ENCODE assay signal across 23 cellular contexts in genomic region chr2:128624956-128625355, GRCh38.
A peak's percentile ranks its signal among the peaks of the same experiment; 100 is the strongest.
DNase-seq lines count a peak whose midpoint lies in the region; ATAC-seq, FAIRE-seq and TF ChIP-seq lines count a peak whose summit lies in the region.
"Had no signal": no experiment of that assay in that cellular context is flagged by ENCODE, and none has a peak within 500 bp of the region (broad histone marks: within the 10 kb centered on the region; RNA-seq: fewer than 3 reads in every experiment).

No MANE protein-coding gene starts in this region.

- no peaks in the 10 kb centered on the region for H3K9me3 ChIP-seq in BLaER1
- no peaks in the 10 kb centered on the region for H3K9me3 ChIP-seq in HepG2 (ENCODE audit: low read length)
- H3K9me3 ChIP-seq in CD4-positive, alpha-beta T cell (ENCODE audit: control insufficient read depth, low read length) = no peaks in the 10 kb centered on the region
- H3K9me3 ChIP-seq: MG63, SK-N-SH had no signal

- POLR2A ChIA-PET in HepG2 (lab: Yijun Ruan, JAX) = no interaction called here
- POLR2A ChIA-PET in CD4-positive, alpha-beta T cell (lab: Charles Lee) = no interaction called here

- H2AFZ ChIP-seq in HepG2 (ENCODE audit: low read length) = no peak overlapping the region

- in situ Hi-C loops in HepG2 (cut with HindIII; ENCODE audit: extremely low pct_ligation_motif_present, low pct_unique_long_range_greater_than_20kb) = loop anchor here (25.0 kb wide), 1 partner anchor 563 kb away; no protein-coding TSS in a partner anchor

- TF ChIP-seq EP300 in HepG2 (IDR thresholded peaks at IDR 0.05; ENCODE audit: low read depth in 2 of 2, low read length in 2 of 2) (no peak), HepG2 (CRISPR knock-in tag; IDR thresholded peaks at IDR 0.05; ENCODE audit: borderline replicate concordance) (no peak)

- H3K36me3 Mint-ChIP-seq in osteocyte (ENCODE audit: unreplicated experiment) = no peaks in the 10 kb centered on the region
- H3K36me3 Mint-ChIP-seq in CD4-positive, alpha-beta T cell (ENCODE audit: low read depth) = no peaks in the 10 kb centered on the region
- H3K36me3 Mint-ChIP-seq: T-cell had no signal

- H4K20me1 ChIP-seq in BLaER1 (no peaks in the 10 kb centered on the region), HepG2 (ENCODE audit: insufficient read depth, low read length) (no peaks in the 10 kb centered on the region)

- H3K4me1 ChIP-seq in BLaER1 (peaks cover 18% of the 10 kb centered on the region), HepG2 (ENCODE audit: insufficient read depth, low read length) (peaks cover 16% of the 10 kb centered on the region)

- no peaks in the 10 kb centered on the region for H3K9me3 Mint-ChIP-seq in osteocyte (ENCODE audit: unreplicated experiment)
- H3K9me3 Mint-ChIP-seq in CD4-positive, alpha-beta T cell = no peaks in the 10 kb centered on the region
- H3K9me3 Mint-ChIP-seq: H9, T-cell had no signal

- CTCF ChIA-PET in HepG2 (lab: Yijun Ruan, JAX; ENCODE audit: low intra/inter-chr PET ratio, low total read pairs) = no interaction called here
- CTCF ChIA-PET in CD4-positive, alpha-beta T cell (lab: Charles Lee) = no interaction called here

- H3K4me3 ChIP-seq in BLaER1 (no peak overlapping the region), H7 (ENCODE audit: insufficient read depth, low read depth, low read length) (no peak overlapping the region), HepG2 (replicated peaks in 1 of 3; ENCODE audit: insufficient read depth in 1 of 3, low read depth in 2 of 3, low read length in 3 of 3) (no peak overlapping the region)
- H3K4me3 ChIP-seq: MG63 had no signal

- BruUV-seq in HepG2 (replicated peaks; lab: Mats Ljungman, UMichigan) = no TSS peak

- no peaks in the 10 kb centered on the region for H3K36me3 ChIP-seq in BLaER1
- H3K36me3 ChIP-seq in H7 (replicated peaks; ENCODE audit: control insufficient read depth, insufficient read depth, low read length) = no peaks in the 10 kb centered on the region
- no peaks in the 10 kb centered on the region for H3K36me3 ChIP-seq in HepG2 (replicated peaks in 1 of 2; ENCODE audit: control insufficient read depth in 1 of 2, insufficient read depth in 2 of 2, low read length in 2 of 2)
- H3K36me3 ChIP-seq: MG63 had no signal

- peak overlapping the region; percentile 98 for H3K27ac Mint-ChIP-seq in osteocyte (ENCODE audit: unreplicated experiment)
- H3K27ac Mint-ChIP-seq in CD4-positive, alpha-beta T cell = no peak overlapping the region
- H3K27ac Mint-ChIP-seq: T-cell had no signal

- H3K9ac ChIP-seq in BLaER1 (0 out of 2 replicates have a peak overlapping the region, but pooled peaks have one; percentile 55), HepG2 (ENCODE audit: insufficient read depth, low read depth, low read length) (no peak overlapping the region)
- H3K9ac ChIP-seq: SK-N-SH had no signal

- no peak for FAIRE-seq in HepG2 (lab: Jason Lieb, UNC)
- FAIRE-seq: A204.1, GM18507 had no signal

- TF ChIP-seq RAD21 in HepG2 (CRISPR knock-in tag; IDR thresholded peaks at IDR 0.05) = no peak

- intact Hi-C loops in HepG2 (cut with micrococcal nuclease; ENCODE audit: unreplicated experiment) = no loop called here
- intact Hi-C loops in CD4-positive, alpha-beta T cell (cut with DNase I, micrococcal nuclease) = no loop called here

- peak; percentile 26 for DNase-seq in H7
- no peak for DNase-seq in HepG2 (ENCODE audit: low spot score)
- DNase-seq in osteocyte (ENCODE audit: extremely low spot score, unreplicated experiment) = no peak
- DNase-seq in AML-193 (lab: John Stamatoyannopoulos, UW) = no peak
- no peak for DNase-seq in NCI-H2196 treated with DMSO at 0.1 percent for 48 hours (lab: John Stamatoyannopoulos, UW; ENCODE audit: unreplicated experiment)
- DNase-seq in CD4-positive, alpha-beta T cell = no peak
- no peak for DNase-seq in glomerular visceral epithelial cell (ENCODE audit: extremely low spot score)
- DNase-seq: COR-L47, DMS 273 treated with DMSO at 0.1 percent for 48 hours, H9, Kasumi-1, MG63, NCI-H1092, NCI-H2081, NCI-H2171 treated with DMSO at 0.1 percent for 48 hours, NCI-H748 treated with DMSO at 0.1 percent for 48 hours, SHP77 treated with DMSO at 0.1 percent for 48 hours, SK-N-SH, T-cell had no signal

- TF ChIP-seq CTCF in HepG2 (CRISPR knock-in tag; IDR thresholded peaks at IDR 0.05) (no peak), osteocyte (IDR thresholded peaks at IDR 0.05) (no peak)
- no peak for TF ChIP-seq CTCF in CD4-positive, alpha-beta T cell (IDR thresholded peaks at IDR 0.05)

- no peak overlapping the region for H3K4me2 ChIP-seq in BLaER1
- H3K4me2 ChIP-seq in HepG2 (ENCODE audit: low read depth, low read length) = no peak overlapping the region
- H3K4me2 ChIP-seq: SK-N-SH had no signal

- no peak overlapping the region for H3K4me3 Mint-ChIP-seq in osteocyte (ENCODE audit: unreplicated experiment)
- H3K4me3 Mint-ChIP-seq in CD4-positive, alpha-beta T cell = no peak overlapping the region
- H3K4me3 Mint-ChIP-seq: H9 had no signal

- peaks cover 37% of the 10 kb centered on the region for H3K4me1 Mint-ChIP-seq in osteocyte (ENCODE audit: unreplicated experiment)
- H3K4me1 Mint-ChIP-seq in CD4-positive, alpha-beta T cell (ENCODE audit: low read depth) = peaks cover 6% of the 10 kb centered on the region

- peak overlapping the region; percentile 66 for H3K27ac ChIP-seq in BLaER1
- no peak overlapping the region for H3K27ac ChIP-seq in HepG2 (ENCODE audit: extremely low read length, insufficient read depth, low read length)
- no peak overlapping the region for H3K27ac ChIP-seq in CD4-positive, alpha-beta T cell (ENCODE audit: low read depth, low read length)
- H3K27ac ChIP-seq: C4-2B had no signal

- H3K27me3 Mint-ChIP-seq in osteocyte (ENCODE audit: unreplicated experiment) = peaks cover 2% of the 10 kb centered on the region
- H3K27me3 Mint-ChIP-seq in CD4-positive, alpha-beta T cell = no peaks in the 10 kb centered on the region
- H3K27me3 Mint-ChIP-seq: T-cell had no signal

- no peak for TF ChIP-seq POLR2A in HepG2 (IDR thresholded peaks at IDR 0.05; ENCODE audit: insufficient read depth in 1 of 2, low read depth in 2 of 2, low read length in 2 of 2)

- WGBS in HepG2 (ENCODE audit: low lambda C conversion rate) = 29% methylated on average over 6 of the region's 6 CpGs

- H3K79me2 ChIP-seq in HepG2 (ENCODE audit: insufficient read depth, low read length) = no peaks in the 10 kb centered on the region

- no peaks in the 10 kb centered on the region for H3K27me3 ChIP-seq in BLaER1
- no peaks in the 10 kb centered on the region for H3K27me3 ChIP-seq in H7 (ENCODE audit: control insufficient read depth, insufficient read depth, low read length)
- H3K27me3 ChIP-seq in HepG2 (ENCODE audit: control insufficient read depth in 1 of 2, insufficient read depth in 2 of 2, low read length in 2 of 2) = peaks cover 1 to 32% of the 10 kb centered on the region in 2 experiments; a peak in 2 of 5 replicates
- no peaks in the 10 kb centered on the region for H3K27me3 ChIP-seq in CD4-positive, alpha-beta T cell (ENCODE audit: control insufficient read depth, insufficient read depth, low read length)
- H3K27me3 ChIP-seq: MG63 had no signal

- ATAC-seq in HepG2 = peak; percentile 33; the same call in 2 of the 3 replicates
- no peak for ATAC-seq in CD4-positive, alpha-beta T cell (ENCODE audit: poor library complexity)
- ATAC-seq: T-cell had no signal

TF ChIP-seq in HepG2, 621 proteins besides CTCF, POLR2A, EP300 and RAD21:
- TF ChIP-seq HNF4A (CRISPR knock-in tag; IDR thresholded peaks at IDR 0.05) (0 out of 2 replicates have a peak, but pooled peaks have one; percentile 20), JUN (CRISPR knock-in tag; IDR thresholded peaks at IDR 0.05) (no peak)
TF ChIP-seq in HepG2: peak in this region for 1.
